13 cellular contexts compared by ENCODE assay signal in genomic region chr6:149946631-149947030, GRCh38. TPM values are rescaled to one million over a fixed set of nuclear protein-coding genes. Genes with fewer than 3 reads are reported as not detected.
"Had no signal": no experiment of that assay in that cellular context is flagged by ENCODE, and none has a peak within 500 bp of the region (broad histone marks: within the 10 kb centered on the region; RNA-seq: fewer than 3 reads in every experiment).

No MANE protein-coding gene starts in this region.

RNA-seq across cellular contexts. Expression of gene ULBP2, which starts 4.8 kb away (rescaled TPM):
- total RNA-seq: ascending aorta, cardiac muscle cell had no signal
- polyA plus RNA-seq: cardiac muscle cell had no signal

RNA-seq across cellular contexts. Expression of gene ULBP1, which starts 17.1 kb away (rescaled TPM):
- total RNA-seq: cardiac muscle cell had no signal
- polyA plus RNA-seq: cardiac muscle cell had no signal

RNA-seq across cellular contexts. Expression of gene RAET1G, which starts 23.7 kb away (rescaled TPM):
- total RNA-seq: activated CD4-positive, alpha-beta memory T cell treated with anti-CD3 and anti-CD28 coated beads for 36 hours; activated CD4-positive, alpha-beta T cell treated with anti-CD3 and anti-CD28 coated beads, Interleukin-2, amount 10 ng/mL, durations not matched to agents 24 days and 14 days; activated CD8-positive, alpha-beta memory T cell treated with anti-CD3 and anti-CD28 coated beads for 36 hours; activated CD8-positive, alpha-beta T cell treated with anti-CD3 and anti-CD28 coated beads for 36 hours; activated naive CD8-positive, alpha-beta T cell treated with anti-CD3 and anti-CD28 coated beads, Interleukin-2, amount 10 ng/mL, durations not matched to agents 7 days and 5 days; activated T-helper 2 cell treated with anti-CD3 and anti-CD28 coated beads, Interferon-gamma antibody, Interleukin-2, Interleukin-4, amounts not matched to agents 10 μg/mL and 5 μg/mL and 100 μg/mL, durations not matched to agents 14 hours and 24 hours and 36 hours; ascending aorta; cardiac muscle cell; T-cell; T-helper 1 cell treated with Interleukin-12 subunit alpha and Interleukin-12 subunit beta and Interleukin-4 antibody, amounts not matched to agents 30 ng/mL and 1 ng/mL, for 36 hours; T-helper 17 cell; T-helper 2 cell treated with Interferon-gamma antibody and Interleukin-4, amounts not matched to agents 100 ng/mL and 5 ng/mL, for 36 hours; WTC11 had no signal
- polyA plus RNA-seq: cardiac muscle cell had no signal

RNA-seq across cellular contexts. Expression of gene RAET1E, which starts 48.7 kb away (rescaled TPM):
- total RNA-seq: activated CD4-positive, alpha-beta memory T cell treated with anti-CD3 and anti-CD28 coated beads for 36 hours; activated CD4-positive, alpha-beta T cell treated with anti-CD3 and anti-CD28 coated beads, Interleukin-2, amount 10 ng/mL, durations not matched to agents 24 days and 14 days; activated CD8-positive, alpha-beta memory T cell treated with anti-CD3 and anti-CD28 coated beads for 36 hours; activated CD8-positive, alpha-beta T cell treated with anti-CD3 and anti-CD28 coated beads for 36 hours; activated naive CD8-positive, alpha-beta T cell treated with anti-CD3 and anti-CD28 coated beads, Interleukin-2, amount 10 ng/mL, durations not matched to agents 7 days and 5 days; activated T-helper 2 cell treated with anti-CD3 and anti-CD28 coated beads, Interferon-gamma antibody, Interleukin-2, Interleukin-4, amounts not matched to agents 10 μg/mL and 5 μg/mL and 100 μg/mL, durations not matched to agents 14 hours and 24 hours and 36 hours; ascending aorta; cardiac muscle cell; T-cell; T-helper 1 cell treated with Interleukin-12 subunit alpha and Interleukin-12 subunit beta and Interleukin-4 antibody, amounts not matched to agents 30 ng/mL and 1 ng/mL, for 36 hours; T-helper 2 cell treated with Interferon-gamma antibody and Interleukin-4, amounts not matched to agents 100 ng/mL and 5 ng/mL, for 36 hours; WTC11 had no signal
- polyA plus RNA-seq: cardiac muscle cell had no signal
